Comparison of ENCODE assay signal across 25 cellular contexts in genomic region chr9:108582716-108583115, GRCh38.
"Had no signal": no experiment of that assay in that cellular context is flagged by ENCODE, and none has a peak within 500 bp of the region (broad histone marks: within the 10 kb centered on the region; RNA-seq: fewer than 3 reads in every experiment).

No MANE protein-coding gene starts in this region.

- ATAC-seq: activated naive CD4-positive, alpha-beta T cell treated with anti-CD3 and anti-CD28 coated beads, Interleukin-2, amount 50 U/mL, for 72 hours; activated naive CD8-positive, alpha-beta T cell treated with anti-CD3 and anti-CD28 coated beads, Interleukin-2, amount 50 U/mL, for 24 hours; activated T-cell treated with anti-CD3 and anti-CD28 coated beads, Interleukin-2, amount 50 U/mL, for 4 hours; body of pancreas had no signal

- H3K4me3 ChIP-seq: ascending aorta, body of pancreas, coronary artery, Peyer's patch had no signal

- DNase-seq: activated CD4-positive, alpha-beta memory T cell treated with anti-CD3 and anti-CD28 coated beads for 36 hours; activated CD4-positive, alpha-beta T cell treated with anti-CD3 and anti-CD28 coated beads, Interleukin-2, amount 10 ng/mL, durations not matched to agents 7 days and 5 days; activated CD4-positive, CD25-positive, alpha-beta regulatory T cell; activated CD8-positive, alpha-beta memory T cell treated with anti-CD3 and anti-CD28 coated beads for 24 hours; activated effector memory CD4-positive, alpha-beta T cell treated with anti-CD3 and anti-CD28 coated beads, Interleukin-2, amount 50 U/mL, for 16 hours; activated naive CD4-positive, alpha-beta T cell treated with Interleukin-2 at 50 U/mL for 16 hours; activated naive CD8-positive, alpha-beta T cell treated with anti-CD3 and anti-CD28 coated beads, Interleukin-2, amount 50 U/mL, for 24 hours; activated T-cell treated with anti-CD3 and anti-CD28 coated beads, Interleukin-2, amount 50 U/mL, for 4 hours; amniotic stem cell; body of pancreas; central memory CD4-positive, alpha-beta T cell; NCI-H1092; NCI-H1417; NCI-H2029; NCI-H2107; NCI-H345; NCI-H510A treated with DMSO at 0.1 percent for 48 hours; NCI-H69; Peyer's patch; SHP77; T-helper 2 cell; T1000 had no signal
